17 cellular contexts compared by ENCODE assay signal in genomic region chr6:12785301-12785700, GRCh38.
A peak's percentile ranks its signal among the peaks of the same experiment; 100 is the strongest.
DNase-seq lines count a peak whose midpoint lies in the region; ATAC-seq and TF ChIP-seq lines count a peak whose summit lies in the region.
"Had no signal": no experiment of that assay in that cellular context is flagged by ENCODE, and none has a peak within 500 bp of the region (broad histone marks: within the 10 kb centered on the region; RNA-seq: fewer than 3 reads in every experiment).

No MANE protein-coding gene starts in this region.

- no peak for TF ChIP-seq CTCF in Calu3 (IDR thresholded peaks at IDR 0.05; ENCODE audit: unreplicated experiment)
- no peak for TF ChIP-seq CTCF in PC-9 (conservative IDR thresholded peaks at IDR 0.05)
- no peak for TF ChIP-seq CTCF in hepatocyte (IDR thresholded peaks at IDR 0.05; ENCODE audit: poor library complexity)
- TF ChIP-seq CTCF in type B pancreatic cell (conservative IDR thresholded peaks at IDR 0.05): no peak

- no peaks in the 10 kb centered on the region for H3K9me3 ChIP-seq in PC-9 (ENCODE audit: insufficient read depth, low read depth)
- no peaks in the 10 kb centered on the region for H3K9me3 ChIP-seq in hepatocyte (ENCODE audit: low read depth)
- H3K9me3 ChIP-seq: A549, Caco-2 had no signal

- H3K27me3 Mint-ChIP-seq in Calu3 (ENCODE audit: unreplicated experiment) (peaks cover 42% of the 10 kb centered on the region), type B pancreatic cell (no peaks in the 10 kb centered on the region)
- H3K27me3 Mint-ChIP-seq in activated T-cell treated with anti-CD3 and anti-CD28 coated beads, Interleukin-2, amount 50 U/mL, for 72 hours (ENCODE audit: low read depth): peaks cover 7% of the 10 kb centered on the region

- no peaks in the 10 kb centered on the region for H4K20me1 ChIP-seq in PC-9 (ENCODE audit: insufficient read depth)
- no peaks in the 10 kb centered on the region for H4K20me1 ChIP-seq in hepatocyte (ENCODE audit: insufficient read depth, poor library complexity, severe bottlenecking)

- DNase-seq in Calu3: peak; percentile 9
- DNase-seq in PC-9: no peak
- peak; percentile 21 for DNase-seq in hepatocyte (ENCODE audit: low spot score)
- no peak for DNase-seq in type B pancreatic cell (ENCODE audit: extremely low spot score, unreplicated experiment)
- no peak for DNase-seq in dermis blood vessel endothelial cell
- DNase-seq in activated T-cell treated with anti-CD3 and anti-CD28 coated beads, Interleukin-2, amount 50 U/mL, for 72 hours: no peak
- no peak for DNase-seq in SIG-M5 (lab: John Stamatoyannopoulos, UW)
- DNase-seq: AML-193; Caco-2; CD4-positive, alpha-beta T cell; DMS153; DMS79; GF-D8; H9 had no signal

- H3K27ac ChIP-seq in PC-9: no peak overlapping the region
- H3K27ac ChIP-seq in hepatocyte: peak overlapping the region; percentile 3
- H3K27ac ChIP-seq: 22Rv1, A549, C4-2B had no signal

- intact Hi-C loops in Calu3 (cut with micrococcal nuclease; ENCODE audit: unreplicated experiment): no loop called here
- intact Hi-C loops in PC-9 (cut with micrococcal nuclease; ENCODE audit: unreplicated experiment): no loop called here

- H3K27me3 ChIP-seq in PC-9 (ENCODE audit: insufficient read depth, low read depth) (peaks cover 24% of the 10 kb centered on the region), hepatocyte (no peaks in the 10 kb centered on the region)

- H3K9me3 Mint-ChIP-seq in Calu3 (ENCODE audit: low read depth, unreplicated experiment) (no peaks in the 10 kb centered on the region), type B pancreatic cell (no peaks in the 10 kb centered on the region)
- no peaks in the 10 kb centered on the region for H3K9me3 Mint-ChIP-seq in activated T-cell treated with anti-CD3 and anti-CD28 coated beads, Interleukin-2, amount 50 U/mL, for 72 hours
- H3K9me3 Mint-ChIP-seq: CD4-positive, alpha-beta T cell; H9 had no signal

- H3K4me1 ChIP-seq in PC-9 (replicated peaks; ENCODE audit: insufficient read depth): peaks cover 10% of the 10 kb centered on the region; the same call in 1 of the 2 replicates
- no peaks in the 10 kb centered on the region for H3K4me1 ChIP-seq in hepatocyte (ENCODE audit: insufficient read depth)
- H3K4me1 ChIP-seq: A549, Caco-2 had no signal

- ATAC-seq in activated T-cell treated with anti-CD3 and anti-CD28 coated beads, Interleukin-2, amount 50 U/mL, for 72 hours (replicated peaks in 1 of 2): no peak
- ATAC-seq: A549 had no signal

- H3K9me2 ChIP-seq in PC-9 (ENCODE audit: insufficient read depth) (no peaks in the 10 kb centered on the region; the same call in 1 of the 2 replicates), hepatocyte (replicated peaks; ENCODE audit: insufficient read depth) (no peaks in the 10 kb centered on the region)

- no peak overlapping the region for H2AFZ ChIP-seq in PC-9
- H2AFZ ChIP-seq in hepatocyte: no peak overlapping the region

- H3K4me1 Mint-ChIP-seq in Calu3 (ENCODE audit: low read depth, unreplicated experiment): no peaks in the 10 kb centered on the region
- no peaks in the 10 kb centered on the region for H3K4me1 Mint-ChIP-seq in type B pancreatic cell (ENCODE audit: unreplicated experiment)
- no peaks in the 10 kb centered on the region for H3K4me1 Mint-ChIP-seq in activated T-cell treated with anti-CD3 and anti-CD28 coated beads, Interleukin-2, amount 50 U/mL, for 72 hours (ENCODE audit: low read depth)

- no peaks in the 10 kb centered on the region for H3K79me2 ChIP-seq in PC-9 (ENCODE audit: low read depth)
- no peaks in the 10 kb centered on the region for H3K79me2 ChIP-seq in hepatocyte

- H3K36me3 ChIP-seq in PC-9 (ENCODE audit: low read depth): no peaks in the 10 kb centered on the region
- no peaks in the 10 kb centered on the region for H3K36me3 ChIP-seq in hepatocyte (replicated peaks; ENCODE audit: insufficient read depth, low read depth)

- BruUV-seq in Calu3 (replicated peaks; lab: Mats Ljungman, UMichigan) (no TSS peak), PC-9 (replicated peaks; lab: Mats Ljungman, UMichigan) (no TSS peak)

- CTCF ChIA-PET in Calu3 (lab: Charles Lee): interaction anchor here (0.7 kb wide), 1 partner anchor 173 kb away, joined by 3 read pairs; no protein-coding TSS in a partner anchor
- CTCF ChIA-PET in PC-9 (lab: Charles Lee): no interaction called here

- no peaks in the 10 kb centered on the region for H3F3A ChIP-seq in PC-9 (ENCODE audit: insufficient read depth, low read depth)

- no peak overlapping the region for H3K4me3 ChIP-seq in PC-9
- H3K4me3 ChIP-seq in hepatocyte: no peak overlapping the region
- H3K4me3 ChIP-seq: A549 had no signal

- H3K36me3 Mint-ChIP-seq in Calu3 (ENCODE audit: insufficient read depth, unreplicated experiment): no peaks in the 10 kb centered on the region
- no peaks in the 10 kb centered on the region for H3K36me3 Mint-ChIP-seq in type B pancreatic cell
- no peaks in the 10 kb centered on the region for H3K36me3 Mint-ChIP-seq in activated T-cell treated with anti-CD3 and anti-CD28 coated beads, Interleukin-2, amount 50 U/mL, for 72 hours (ENCODE audit: insufficient read depth in 2 of 2)

- H3K27ac Mint-ChIP-seq in Calu3 (ENCODE audit: unreplicated experiment) (no peak overlapping the region), type B pancreatic cell (peak overlapping the region; percentile 75)
- H3K27ac Mint-ChIP-seq in activated T-cell treated with anti-CD3 and anti-CD28 coated beads, Interleukin-2, amount 50 U/mL, for 72 hours: no peak overlapping the region
- H3K27ac Mint-ChIP-seq: CD4-positive, alpha-beta T cell; H9 had no signal

- 76% methylated on average over 5 of the region's 5 CpGs for WGBS in hepatocyte (ENCODE audit: low lambda C conversion rate, missing lambda C conversion rate)

- peak overlapping the region; percentile 23 for H3K4me2 ChIP-seq in PC-9
- H3K4me2 ChIP-seq in hepatocyte: no peak overlapping the region
- H3K4me2 ChIP-seq: A549 had no signal

- no peak overlapping the region for H3K4me3 Mint-ChIP-seq in Calu3 (ENCODE audit: low read depth, unreplicated experiment)
- H3K4me3 Mint-ChIP-seq in type B pancreatic cell: no peak overlapping the region
- no peak overlapping the region for H3K4me3 Mint-ChIP-seq in activated T-cell treated with anti-CD3 and anti-CD28 coated beads, Interleukin-2, amount 50 U/mL, for 72 hours
- H3K4me3 Mint-ChIP-seq: CD4-positive, alpha-beta T cell; H9 had no signal

- POLR2A ChIA-PET in PC-9 (lab: Charles Lee; ENCODE audit: unreplicated experiment): no interaction called here

Comparison
In these comparisons a context has a peak if more than half of its experiments do, and no peak if none do; other contexts are left out.
1. DNase-seq: peak in Calu3 (single experiment) and hepatocyte (single experiment); none in PC-9 (0 of 2), type B pancreatic cell (single experiment), dermis blood vessel endothelial cell (single experiment), activated T-cell treated with anti-CD3 and anti-CD28 coated beads, Interleukin-2, amount 50 U/mL, for 72 hours (0 of 2) and SIG-M5 (single experiment).